23 cellular contexts compared by ENCODE assay signal in the genomic region with DNA sequence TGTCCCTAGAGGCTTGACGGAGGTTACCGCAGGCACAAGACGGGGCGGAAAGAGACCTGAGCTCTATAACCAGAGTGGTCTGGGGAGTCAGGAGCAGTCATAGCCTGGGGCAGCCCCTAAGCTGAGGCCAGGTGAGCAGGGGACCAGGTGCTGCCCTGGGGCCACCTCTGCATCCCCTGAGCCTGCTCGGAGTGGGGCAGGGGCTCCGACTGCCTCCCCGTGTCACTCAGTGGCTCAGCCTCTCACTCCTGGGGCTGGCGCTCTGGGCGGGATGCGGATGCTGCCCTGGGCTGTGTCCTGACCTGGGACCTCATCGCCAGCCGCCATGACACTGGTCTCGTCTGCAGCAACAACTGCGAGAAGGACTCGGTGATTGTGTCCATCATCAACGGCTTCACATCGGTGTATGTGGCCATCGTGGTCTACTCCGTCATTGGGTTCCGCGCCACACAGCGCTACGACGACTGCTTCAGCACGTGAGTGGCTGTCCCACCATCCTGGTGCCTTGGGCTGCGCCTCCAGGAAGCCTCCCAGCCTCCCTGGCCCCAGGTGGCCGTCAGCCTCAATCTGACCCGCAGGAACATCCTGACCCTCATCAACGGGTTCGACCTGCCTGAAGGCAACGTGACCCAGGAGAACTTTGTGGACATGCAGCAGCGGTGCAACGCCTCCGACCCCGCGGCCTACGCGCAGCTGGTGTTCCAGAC. TPM values are rescaled to one million over a fixed set of nuclear protein-coding genes. Genes with fewer than 3 reads are reported as not detected.
"Had no signal": no experiment of that assay in that cellular context is flagged by ENCODE, and none has a peak within 500 bp of the region (broad histone marks: within the 10 kb centered on the region; RNA-seq: fewer than 3 reads in every experiment).

No MANE protein-coding gene starts in this region.

- H3K27ac Mint-ChIP-seq: dendritic cell treated with granulocyte-macrophage colony-stimulating factor and Interleukin-4, amounts not matched to agents 40 ng/mL and 50 ng/mL, for 4 days; effector memory CD8-positive, alpha-beta T cell; stimulated activated effector memory CD8-positive, alpha-beta T cell treated with anti-CD3 and anti-CD28 coated beads, Interleukin-12 subunit alpha, Interleukin-12 subunit beta, amount 100 ng/mL, for 72 hours; stimulated activated naive CD8-positive, alpha-beta T cell treated with anti-CD3 and anti-CD28 coated beads, Interleukin-15, Interleukin-2, amounts not matched to agents 100 ng/mL and 50 ng/mL, for 24 hours had no signal

- H3K36me3 Mint-ChIP-seq: naive thymus-derived CD8-positive, alpha-beta T cell; stimulated activated effector memory CD8-positive, alpha-beta T cell treated with anti-CD3 and anti-CD28 coated beads, Interleukin-12 subunit alpha, Interleukin-12 subunit beta, amount 100 ng/mL, for 72 hours had no signal

- H3K9me3 ChIP-seq: gastroesophageal sphincter, mucosa of descending colon, right lobe of liver, thoracic aorta, transverse colon had no signal

- H3K4me3 ChIP-seq: esophagus squamous epithelium, gastroesophageal sphincter, mucosa of descending colon, right lobe of liver, thoracic aorta, transverse colon had no signal

- FAIRE-seq: colon had no signal

- DNase-seq: effector memory CD8-positive, alpha-beta T cell; esophagus squamous epithelium; foreskin fibroblast; mammary epithelial cell; stimulated activated CD4-positive, alpha-beta T cell treated with anti-CD3 and anti-CD28 coated beads, Interleukin-4, amount 100 ng/mL, for 1 hour; stimulated activated CD8-positive, alpha-beta memory T cell treated with anti-CD3 and anti-CD28 coated beads, Interleukin-4, amount 100 ng/mL, for 48 hours; transverse colon had no signal

- H3K4me1 ChIP-seq: esophagus squamous epithelium, gastroesophageal sphincter, right lobe of liver, transverse colon had no signal

- H3K4me1 Mint-ChIP-seq: stimulated activated effector memory CD8-positive, alpha-beta T cell treated with anti-CD3 and anti-CD28 coated beads, Interleukin-12 subunit alpha, Interleukin-12 subunit beta, amount 100 ng/mL, for 72 hours had no signal

- H3K9me3 Mint-ChIP-seq: dendritic cell treated with granulocyte-macrophage colony-stimulating factor and Interleukin-4, amounts not matched to agents 40 ng/mL and 50 ng/mL, for 4 days; effector memory CD8-positive, alpha-beta T cell; stimulated activated effector memory CD8-positive, alpha-beta T cell treated with anti-CD3 and anti-CD28 coated beads, Interleukin-12 subunit alpha, Interleukin-12 subunit beta, amount 100 ng/mL, for 72 hours; stimulated activated naive CD8-positive, alpha-beta T cell treated with anti-CD3 and anti-CD28 coated beads, Interleukin-15, Interleukin-2, amounts not matched to agents 100 ng/mL and 50 ng/mL, for 24 hours had no signal

- H3K36me3 ChIP-seq: esophagus squamous epithelium, gastroesophageal sphincter, right lobe of liver, thoracic aorta, transverse colon had no signal

- H3K27me3 Mint-ChIP-seq: dendritic cell treated with granulocyte-macrophage colony-stimulating factor and Interleukin-4, amounts not matched to agents 40 ng/mL and 50 ng/mL, for 4 days; stimulated activated naive CD8-positive, alpha-beta T cell treated with anti-CD3 and anti-CD28 coated beads, Interleukin-15, Interleukin-2, amounts not matched to agents 100 ng/mL and 50 ng/mL, for 24 hours had no signal

- H3K27ac ChIP-seq: esophagus squamous epithelium, gastroesophageal sphincter, right lobe of liver, thoracic aorta, transverse colon had no signal

- H3K27me3 ChIP-seq: right lobe of liver had no signal

- ATAC-seq: effector memory CD8-positive, alpha-beta T cell; gastroesophageal sphincter; mucosa of descending colon; naive thymus-derived CD8-positive, alpha-beta T cell; right lobe of liver; stimulated activated effector memory CD8-positive, alpha-beta T cell treated with anti-CD3 and anti-CD28 coated beads, Interleukin-12 subunit alpha, Interleukin-12 subunit beta, amount 100 ng/mL, for 72 hours had no signal

- H3K4me3 Mint-ChIP-seq: dendritic cell treated with granulocyte-macrophage colony-stimulating factor and Interleukin-4, amounts not matched to agents 40 ng/mL and 50 ng/mL, for 4 days; effector memory CD8-positive, alpha-beta T cell; naive thymus-derived CD8-positive, alpha-beta T cell; stimulated activated effector memory CD8-positive, alpha-beta T cell treated with anti-CD3 and anti-CD28 coated beads, Interleukin-12 subunit alpha, Interleukin-12 subunit beta, amount 100 ng/mL, for 72 hours; stimulated activated naive CD8-positive, alpha-beta T cell treated with anti-CD3 and anti-CD28 coated beads, Interleukin-15, Interleukin-2, amounts not matched to agents 100 ng/mL and 50 ng/mL, for 24 hours had no signal

RNA-seq across cellular contexts. Expression of gene SLC6A18, which starts 8.8 kb away (rescaled TPM):
- total RNA-seq: epithelial cell of proximal tubule; esophagus squamous epithelium; gastroesophageal sphincter; kidney epithelial cell; lower leg skin; mammary epithelial cell; naive thymus-derived CD8-positive, alpha-beta T cell; osteocyte; right lobe of liver; subcutaneous adipose tissue; thoracic aorta; transverse colon; urinary bladder had no signal
- polyA plus RNA-seq: mammary epithelial cell; naive thymus-derived CD8-positive, alpha-beta T cell; neural cell; urinary bladder had no signal

RNA-seq across cellular contexts. Expression of gene SLC6A19, which starts 15.0 kb away (rescaled TPM):
- total RNA-seq: epithelial cell of proximal tubule; esophagus squamous epithelium; gastroesophageal sphincter; kidney epithelial cell; lower leg skin; mammary epithelial cell; naive thymus-derived CD8-positive, alpha-beta T cell; osteocyte; subcutaneous adipose tissue; thoracic aorta; urinary bladder had no signal
- polyA plus RNA-seq: mammary epithelial cell; naive thymus-derived CD8-positive, alpha-beta T cell; neural cell; urinary bladder had no signal
